ENCODE assay signal across 1 cellular context in genomic region chr9:130139251-130139650, GRCh38.
TF ChIP-seq lines count a peak whose summit lies in the region.

No MANE protein-coding gene starts in this region.

TF ChIP-seq in GM23338, 12 proteins besides CTCF, POLR2A, EP300 and RAD21 (continued from another document):
- TF ChIP-seq ZNF462 (CRISPR knock-in tag; IDR thresholded peaks at IDR 0.05), result no peak
- TF ChIP-seq JUNB (IDR thresholded peaks at IDR 0.05; ENCODE audit: unreplicated experiment), result no peak
- TF ChIP-seq CREB1 (CRISPR knock-in tag; IDR thresholded peaks at IDR 0.05; ENCODE audit: low read depth), result no peak
- no peak for TF ChIP-seq ZNF114 (CRISPR knock-in tag; IDR thresholded peaks at IDR 0.05)
- no peak for TF ChIP-seq POLR2AphosphoS5 (IDR thresholded peaks at IDR 0.05; ENCODE audit: low read depth)
- TF ChIP-seq REST (IDR thresholded peaks at IDR 0.05; ENCODE audit: unreplicated experiment), result no peak
- TF ChIP-seq NANOG (IDR thresholded peaks at IDR 0.05; ENCODE audit: borderline replicate concordance), result no peak
